In the genomic region with DNA sequence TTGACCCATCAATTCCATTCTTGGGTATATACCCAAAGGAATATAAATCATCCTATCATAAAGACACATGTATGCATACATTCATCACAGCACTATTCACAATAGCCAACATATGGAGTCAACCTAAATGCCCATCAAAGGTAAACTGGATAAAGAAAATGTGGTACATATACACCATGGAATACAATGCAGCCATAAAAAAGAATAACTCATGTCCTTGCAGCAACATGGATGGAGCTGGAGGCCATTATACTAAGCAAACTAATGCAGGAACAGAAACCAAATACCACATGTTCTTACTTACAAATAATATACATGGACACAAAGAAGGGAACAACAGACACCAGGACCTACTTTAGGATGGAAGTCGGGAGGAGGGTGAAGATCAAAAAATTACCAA, we compare ENCODE assay signal across 6 cellular contexts.
"Had no signal": no experiment of that assay in that cellular context is flagged by ENCODE, and none has a peak within 500 bp of the region (broad histone marks: within the 10 kb centered on the region; RNA-seq: fewer than 3 reads in every experiment).

No MANE protein-coding gene starts in this region.

- DNase-seq: IMR-90, KBM-7, KG1 had no signal

- ATAC-seq: HepG2 had no signal

- FAIRE-seq: HepG2, HTR-8/SVneo had no signal

- H3K27ac ChIP-seq: HL-60 had no signal
